8 cellular contexts compared by ENCODE assay signal in genomic region chrX:30652527-30653414, GRCh38. TPM values are rescaled to one million over a fixed set of nuclear protein-coding genes. Genes with fewer than 3 reads are reported as not detected.
DNase-seq lines count a peak whose midpoint lies in the region; ATAC-seq and TF ChIP-seq lines count a peak whose summit lies in the region.

No MANE protein-coding gene starts in this region.

- peak overlapping the region; percentile 81 for H2AFZ ChIP-seq in OCI-LY7 (ENCODE audit: low read length)

- peak overlapping the region; percentile 87 for H3K4me3 ChIP-seq in OCI-LY7 (ENCODE audit: low read depth, low read length, poor library complexity, severe bottlenecking)
- peak overlapping the region; percentile 82 to 85 for H3K4me3 ChIP-seq in mucosa of rectum (ENCODE audit: low read length in 2 of 2)

- DNase-seq in DMS114 treated with DMSO at 0.1 percent for 48 hours (lab: John Stamatoyannopoulos, UW; ENCODE audit: unreplicated experiment) = peak; percentile 81
- peak; percentile 61 for DNase-seq in HuH-7.5 (ENCODE audit: low spot score)
- peak; percentile 91 for DNase-seq in OCI-LY7 (ENCODE audit: low spot score)
- DNase-seq in activated T-cell treated with anti-CD3 and anti-CD28 coated beads for 4 hours = peak; percentile 78
- DNase-seq in erythroblast (lab: John Stamatoyannopoulos, UW) = peak; percentile 95
- peak; percentile 82 for DNase-seq in stimulated activated CD8-positive, alpha-beta memory T cell treated with anti-CD3 and anti-CD28 coated beads, Interleukin-4, amount 100 ng/mL, for 24 hours (ENCODE audit: low read depth)

- TF ChIP-seq POLR2A in erythroblast (IDR thresholded peaks at IDR 0.05; ENCODE audit: low read length) = peak; percentile 62

- POLR2A ChIA-PET in OCI-LY7 (lab: Charles Lee) = interaction anchor here (0.7 kb wide), 2 partner anchors 87 to 231 kb away, joined by 3 to 4 read pairs; no protein-coding TSS in a partner anchor

- H3K27me3 ChIP-seq in mucosa of rectum (ENCODE audit: control insufficient read depth in 2 of 2, insufficient read depth in 2 of 2, low read length in 2 of 2) = no peaks in the 10 kb centered on the region

- H3K36me3 ChIP-seq in OCI-LY7 (ENCODE audit: insufficient read depth, low read length) = no peaks in the 10 kb centered on the region
- H3K36me3 ChIP-seq in mucosa of rectum (ENCODE audit: control insufficient read depth in 2 of 2, insufficient read depth in 2 of 2, low read length in 2 of 2) = no peaks in the 10 kb centered on the region

- peaks cover 26% of the 10 kb centered on the region for H3K4me1 ChIP-seq in OCI-LY7 (ENCODE audit: insufficient read depth, low read length, poor library complexity, severe bottlenecking)
- peaks cover 0 to 3% of the 10 kb centered on the region in 2 donors for H3K4me1 ChIP-seq in mucosa of rectum (ENCODE audit: control insufficient read depth in 2 of 2, insufficient read depth in 2 of 2, low read length in 2 of 2)

- H3K79me2 ChIP-seq in OCI-LY7 (ENCODE audit: insufficient read depth, low read depth, low read length) = no peaks in the 10 kb centered on the region

- intact Hi-C loops in OCI-LY7 (cut with micrococcal nuclease; ENCODE audit: unreplicated experiment) = loop anchor here (5.0 to 10.0 kb wide), 3 partner anchors 75 to 235 kb away; partner anchors contain the start of genes TAB3 and TASL

- peak overlapping the region; percentile 65 to 79 for H3K9ac ChIP-seq in mucosa of rectum (ENCODE audit: low read depth in 1 of 2, low read length in 2 of 2)

- no peaks in the 10 kb centered on the region for H3K9me2 ChIP-seq in OCI-LY7 (ENCODE audit: insufficient read depth, low read length)

- peak; percentile 87 for ATAC-seq in GM21529 (IDR thresholded peaks at IDR 0.05; ENCODE audit: unreplicated experiment)

- peak overlapping the region; percentile 76 for H3K4me2 ChIP-seq in OCI-LY7 (ENCODE audit: low read length)

- CTCF ChIA-PET in OCI-LY7 (lab: Charles Lee; ENCODE audit: unreplicated experiment) = no interaction called here

- H3K9me3 ChIP-seq in OCI-LY7 (ENCODE audit: low read length) (no peaks in the 10 kb centered on the region), mucosa of rectum (ENCODE audit: control insufficient read depth in 2 of 2, low read length in 2 of 2) (no peaks in the 10 kb centered on the region)

- TF ChIP-seq CTCF in OCI-LY7 (conservative IDR thresholded peaks at IDR 0.05; ENCODE audit: low read length) = no peak

- H3K27ac ChIP-seq in OCI-LY7 (ENCODE audit: low read depth, low read length, poor library complexity, severe bottlenecking) = peak overlapping the region; percentile 48
- H3K27ac ChIP-seq in mucosa of rectum (ENCODE audit: low read depth in 2 of 2, low read length in 2 of 2) = peak overlapping the region; percentile 85

- no peaks in the 10 kb centered on the region for H4K20me1 ChIP-seq in OCI-LY7 (ENCODE audit: insufficient read depth, low read length)

- TSS peak; percentile 89 for BruUV-seq in OCI-LY7 (replicated peaks; lab: Mats Ljungman, UMichigan)

RNA-seq across cellular contexts. Expression of gene GK, which starts 0.5 kb away (rescaled TPM):
- total RNA-seq in OCI-LY7 (2014; rRNA removed; shearing (Covaris generic)) = 8.1 and 10.1 TPM in 2 replicates
- total RNA-seq in OCI-LY7 (2022) = 15.5 and 19.7 TPM in 2 replicates

Comparison
In these comparisons a context has a peak if more than half of its experiments do, and no peak if none do; other contexts are left out.
1. Peak in every context shown above with its lines: DNase-seq, ATAC-seq, H3K4me3 ChIP-seq and H3K27ac ChIP-seq.